Comparison of ENCODE assay signal across 18 cellular contexts in genomic region chr15:23484870-23485269, GRCh38. TPM values are rescaled to one million over a fixed set of nuclear protein-coding genes. Genes with fewer than 3 reads are reported as not detected.
DNase-seq lines count a peak whose midpoint lies in the region; ATAC-seq and TF ChIP-seq lines count a peak whose summit lies in the region.
"Had no signal": no experiment of that assay in that cellular context is flagged by ENCODE, and none has a peak within 500 bp of the region (broad histone marks: within the 10 kb centered on the region; RNA-seq: fewer than 3 reads in every experiment).

No MANE protein-coding gene starts in this region.

- DNase-seq in Right ventricle myocardium superior (no peak), left cardiac atrium (no peak), epithelial cell of proximal tubule (ENCODE audit: low read depth) (peak; percentile 32), renal cortical epithelial cell (ENCODE audit: low read depth) (peak; percentile 1), NCI-H2227 (lab: John Stamatoyannopoulos, UW; ENCODE audit: unreplicated experiment) (no peak), DMS153 treated with DMSO at 0.1 percent for 48 hours (lab: John Stamatoyannopoulos, UW; ENCODE audit: unreplicated experiment) (no peak)
- DNase-seq: CD8-positive, alpha-beta T cell; DMS 273 treated with DMSO at 0.1 percent for 48 hours; GOT3; H7; HFFc6; IMR-90 had no signal

- intact Hi-C loops in Right ventricle myocardium superior (cut with DNase I) = no loop called here
- intact Hi-C loops in left cardiac atrium (cut with DNase I) = no loop called here

- TF ChIP-seq CTCF in epithelial cell of proximal tubule (conservative IDR thresholded peaks at IDR 0.05; ENCODE audit: low read depth, low read length) = no peak

- ATAC-seq in Right ventricle myocardium superior (ENCODE audit: poor library complexity) (peak; percentile 21), left cardiac atrium (no peak), GM18517 (IDR thresholded peaks at IDR 0.05; ENCODE audit: unreplicated experiment) (no peak)
- ATAC-seq: CD8-positive, alpha-beta T cell; HCT116; K562 had no signal

- H3K4me3 ChIP-seq in epithelial cell of proximal tubule (ENCODE audit: low read depth, low read length) = no peak overlapping the region
- H3K4me3 ChIP-seq: BLaER1 treated with 17β-estradiol and CSF1 and Interleukin-3, amounts not matched to agents 10 nM and 100 nM; K562 had no signal

RNA-seq across cellular contexts. Expression of gene GOLGA6L2, which starts 37.8 kb away (rescaled TPM):
- total RNA-seq in Right ventricle myocardium superior = not detected
- total RNA-seq in left cardiac atrium = not detected
- not detected in 2 replicates for total RNA-seq in epithelial cell of proximal tubule
- total RNA-seq in renal cortical epithelial cell = not detected in 2 replicates
- total RNA-seq: A673; B cell; CD8-positive, alpha-beta T cell; H7; HFFc6; IMR-90; K562 had no signal

Comparison
In these comparisons a context has a peak if more than half of its experiments do, and no peak if none do; other contexts are left out.
1. DNase-seq: peak in epithelial cell of proximal tubule (single experiment) and renal cortical epithelial cell (single experiment); none in Right ventricle myocardium superior (single experiment), left cardiac atrium (single experiment), NCI-H2227 (single experiment) and DMS153 treated with DMSO at 0.1 percent for 48 hours (single experiment).